1 cellular context compared by ENCODE assay signal in genomic region chr9:6931913-6932312, GRCh38.
TF ChIP-seq lines count a peak whose summit lies in the region.

No MANE protein-coding gene starts in this region.

TF ChIP-seq in K562, 482 proteins besides CTCF, POLR2A, EP300 and RAD21 (continued from another document):
- peak; percentile 65; the same call in 1 of the 2 replicates for TF ChIP-seq ZNF592 (IDR thresholded peaks at IDR 0.05)
- peak; percentile 77; the same call in 1 of the 2 replicates for TF ChIP-seq MYNN (IDR thresholded peaks at IDR 0.05)
- TF ChIP-seq MYNN (CRISPR knock-in tag; IDR thresholded peaks at IDR 0.05), result no peak
- no peak for TF ChIP-seq MAFG (tag; conservative IDR thresholded peaks at IDR 0.05)
- peak; percentile 70 for TF ChIP-seq TAL1 (IDR thresholded peaks at IDR 0.05)
- peak; percentile 90 for TF ChIP-seq ATF3 (IDR thresholded peaks at IDR 0.05)
- TF ChIP-seq ATF3 (CRISPR knock-in tag; conservative IDR thresholded peaks at IDR 0.05), result no peak
- no peak for TF ChIP-seq FUS (optimal IDR thresholded peaks at IDR 0.05; ENCODE audit: low read depth, low read length)
- no peak for TF ChIP-seq CREB3 (tag; conservative IDR thresholded peaks at IDR 0.05; ENCODE audit: low read depth)
- TF ChIP-seq THRAP3 (IDR thresholded peaks at IDR 0.05; ENCODE audit: borderline replicate concordance), result no peak
- peak; percentile 53 for TF ChIP-seq MGA (IDR thresholded peaks at IDR 0.05)
- TF ChIP-seq TEAD4 (IDR thresholded peaks at IDR 0.05; ENCODE audit: low read length), result peak; percentile 79
- TF ChIP-seq TEAD4 (CRISPR knock-in tag; IDR thresholded peaks at IDR 0.05; ENCODE audit: borderline replicate concordance), result no peak
- TF ChIP-seq IFI16 (CRISPR knock-in tag; IDR thresholded peaks at IDR 0.05), result no peak
- no peak for TF ChIP-seq ZNF77 (CRISPR knock-in tag; IDR thresholded peaks at IDR 0.05)
- TF ChIP-seq NCOA6 (IDR thresholded peaks at IDR 0.05), result no peak
- no peak for TF ChIP-seq ZBTB33 (CRISPR knock-in tag; IDR thresholded peaks at IDR 0.05)
- no peak for TF ChIP-seq ZBED1 (IDR thresholded peaks at IDR 0.05)
- 0 out of 4 replicates have a peak, but pooled peaks of 1 of the 2 experiments have one; percentile 25 for TF ChIP-seq TBL1XR1 (IDR thresholded peaks at IDR 0.05; ENCODE audit: low read length in 2 of 2)
- TF ChIP-seq SMAD3 (CRISPR knock-in tag; conservative IDR thresholded peaks at IDR 0.05), result no peak
- no peak for TF ChIP-seq ZBTB34 (CRISPR knock-in tag; IDR thresholded peaks at IDR 0.05)
- no peak for TF ChIP-seq PHF21A (IDR thresholded peaks at IDR 0.05; ENCODE audit: borderline replicate concordance, low read depth)
- TF ChIP-seq ZFPM2 (CRISPR knock-in tag; IDR thresholded peaks at IDR 0.05), result no peak
- no peak for TF ChIP-seq ZNF146 (CRISPR knock-in tag; IDR thresholded peaks at IDR 0.05; ENCODE audit: unreplicated experiment)
- TF ChIP-seq ZC3H4 (CRISPR knock-in tag; IDR thresholded peaks at IDR 0.05; ENCODE audit: borderline replicate concordance), result no peak
- no peak for TF ChIP-seq SRSF9 (IDR thresholded peaks at IDR 0.05; ENCODE audit: borderline replicate concordance, low read depth, low read length)
- no peak for TF ChIP-seq ZNF133 (CRISPR knock-in tag; IDR thresholded peaks at IDR 0.05)
- TF ChIP-seq ATF7 (IDR thresholded peaks at IDR 0.05), result peak; percentile 77
- TF ChIP-seq NFIC (IDR thresholded peaks at IDR 0.05), result peak; percentile 51; the same call in 1 of the 2 replicates
- peak; percentile 12 for TF ChIP-seq FOS (IDR thresholded peaks at IDR 0.05; ENCODE audit: extremely low read depth, insufficient read length)
- peak; percentile 53 for TF ChIP-seq VEZF1 (CRISPR knock-in tag; IDR thresholded peaks at IDR 0.05)
- TF ChIP-seq MAZ (CRISPR knock-in tag; conservative IDR thresholded peaks at IDR 0.05 in 1 of 2, IDR thresholded peaks at IDR 0.05 in 1 of 2), result peak in 1 of 2 experiments; percentile 36; a peak in 1 of 4 replicates
- no peak for TF ChIP-seq BCL6 (CRISPR knock-in tag; IDR thresholded peaks at IDR 0.05)
- no peak for TF ChIP-seq ATF1 (CRISPR knock-in tag; IDR thresholded peaks at IDR 0.05)
- peak; percentile 43 for TF ChIP-seq ATF1 (tag; IDR thresholded peaks at IDR 0.05)
